In genomic region chr7:129553861-129554530, GRCh38 we compare ENCODE assay signal across 9 cellular contexts. TPM values are rescaled to one million over a fixed set of nuclear protein-coding genes. Genes with fewer than 3 reads are reported as not detected.
DNase-seq lines count a peak whose midpoint lies in the region; ATAC-seq and TF ChIP-seq lines count a peak whose summit lies in the region.
"Had no signal": no experiment of that assay in that cellular context is flagged by ENCODE, and none has a peak within 500 bp of the region (broad histone marks: within the 10 kb centered on the region; RNA-seq: fewer than 3 reads in every experiment).

No MANE protein-coding gene starts in this region.

- in situ Hi-C loops in SK-MEL-5 (cut with HindIII; ENCODE audit: low pct_unique_long_range_greater_than_20kb, low sequenced_read_pairs), result no loop called here

- ATAC-seq in GM18858 (IDR thresholded peaks at IDR 0.05; ENCODE audit: unreplicated experiment), result no peak
- no peak for ATAC-seq in GM19035 (IDR thresholded peaks at IDR 0.05; ENCODE audit: unreplicated experiment)
- ATAC-seq: A549 had no signal

- no peaks in the 10 kb centered on the region for H3K9me3 ChIP-seq in adipocyte (ENCODE audit: control insufficient read depth, low read length)
- H3K9me3 ChIP-seq in WERI-Rb-1 (ENCODE audit: severe bottlenecking), result no peaks in the 10 kb centered on the region
- H3K9me3 ChIP-seq: A549 had no signal

- DNase-seq in NCI-H82 (lab: John Stamatoyannopoulos, UW) (peak; percentile 56), NCI-H82 treated with DMSO at 0.1 percent for 48 hours (lab: John Stamatoyannopoulos, UW; ENCODE audit: unreplicated experiment) (no peak), SK-MEL-5 (ENCODE audit: low read depth, low spot score) (peak; percentile 93), adipocyte (ENCODE audit: low read depth) (peak; percentile 27), WERI-Rb-1 (no peak)
- peak; percentile 30 for DNase-seq in stimulated activated CD4-positive, alpha-beta T cell treated with anti-CD3 and anti-CD28 coated beads, Interleukin-4, amount 100 ng/mL, for 1 hour

- no peak for TF ChIP-seq CTCF in WERI-Rb-1 (IDR thresholded peaks at IDR 0.05; ENCODE audit: low read depth, low read length)

- H3K4me1 ChIP-seq in adipocyte (ENCODE audit: control insufficient read depth, insufficient read depth, low read length), result peaks cover 5% of the 10 kb centered on the region
- H3K4me1 ChIP-seq: A549 had no signal

- no peak overlapping the region for H3K27ac ChIP-seq in WERI-Rb-1
- H3K27ac ChIP-seq: A549 had no signal

- H3K27me3 ChIP-seq in adipocyte (replicated peaks; ENCODE audit: control insufficient read depth, insufficient read depth, low read length) (no peaks in the 10 kb centered on the region), WERI-Rb-1 (ENCODE audit: insufficient read depth, low read depth, severe bottlenecking) (no peaks in the 10 kb centered on the region)

- H3K9ac ChIP-seq in adipocyte (ENCODE audit: low read length), result no peak overlapping the region

- H3K4me3 ChIP-seq in adipocyte (ENCODE audit: low read length) (peak overlapping the region; percentile 32), WERI-Rb-1 (ENCODE audit: low read depth, low read length) (no peak overlapping the region)
- H3K4me3 ChIP-seq: A549 had no signal

- H3K36me3 ChIP-seq in adipocyte (ENCODE audit: control insufficient read depth, insufficient read depth, low read length, severe bottlenecking) (no peaks in the 10 kb centered on the region), WERI-Rb-1 (no peaks in the 10 kb centered on the region)

RNA-seq across cellular contexts. Expression of gene SMKR1, which starts 51.7 kb away (rescaled TPM):
- 0.98 and 1.4 TPM in 2 replicates for total RNA-seq in SK-MEL-5 (2014; rRNA removed; shearing (Covaris generic))
- polyA plus RNA-seq in SK-MEL-5 (2015; cell fraction: cytosol; rRNA removed), result 0.70 and 1.5 TPM in 2 replicates
- polyA plus RNA-seq in SK-MEL-5 (2015; cell fraction: nucleus; rRNA removed), result not detected in 2 replicates

RNA-seq across cellular contexts. Expression of gene NRF1, which starts 57.5 kb away (rescaled TPM):
- total RNA-seq in SK-MEL-5 (2014; rRNA removed; shearing (Covaris generic)), result 6.7 and 12.4 TPM in 2 replicates
- polyA plus RNA-seq in SK-MEL-5 (2015; cell fraction: cytosol; rRNA removed), result 9.6 and 9.7 TPM in 2 replicates
- 11.9 and 14.6 TPM in 2 replicates for polyA plus RNA-seq in SK-MEL-5 (2015; cell fraction: nucleus; rRNA removed)

Comparison
In these comparisons a context has a peak if more than half of its experiments do, and no peak if none do; other contexts are left out.
1. DNase-seq: peak in NCI-H82 (single experiment), SK-MEL-5 (single experiment), adipocyte (single experiment) and stimulated activated CD4-positive, alpha-beta T cell treated with anti-CD3 and anti-CD28 coated beads, Interleukin-4, amount 100 ng/mL, for 1 hour (single experiment); none in NCI-H82 treated with DMSO at 0.1 percent for 48 hours (single experiment) and WERI-Rb-1 (single experiment).